In genomic region chr12:77894548-77894947, GRCh38 we compare ENCODE assay signal across 2 cellular contexts.
TF ChIP-seq lines count a peak whose summit lies in the region.

No MANE protein-coding gene starts in this region.

TF ChIP-seq in liver, 16 proteins besides CTCF, POLR2A, EP300 and RAD21 (continued from another document):
- no peak for TF ChIP-seq REST (IDR thresholded peaks at IDR 0.05)
- no peak for TF ChIP-seq HNF4G (IDR thresholded peaks at IDR 0.05)

TF ChIP-seq in HepG2, 621 proteins besides CTCF, POLR2A, EP300 and RAD21 (continued from another document):
- no peak for TF ChIP-seq SKIL (CRISPR knock-in tag; IDR thresholded peaks at IDR 0.05; ENCODE audit: borderline replicate concordance)
- no peak for TF ChIP-seq SKI (IDR thresholded peaks at IDR 0.05; ENCODE audit: partially characterized antibody)
- TF ChIP-seq ZNF180 (CRISPR knock-in tag; IDR thresholded peaks at IDR 0.05; ENCODE audit: borderline replicate concordance, low read depth) = no peak
- TF ChIP-seq ZNF749 (CRISPR knock-in tag; IDR thresholded peaks at IDR 0.05; ENCODE audit: borderline replicate concordance) = no peak
- TF ChIP-seq ZNF562 (CRISPR knock-in tag; IDR thresholded peaks at IDR 0.05; ENCODE audit: borderline replicate concordance) = no peak
- TF ChIP-seq NR0B2 (CRISPR knock-in tag; IDR thresholded peaks at IDR 0.05) = no peak
- TF ChIP-seq SRY (CRISPR knock-in tag; IDR thresholded peaks at IDR 0.05) = no peak
